In genomic region chr2:166112193-166112605, GRCh38 we compare ENCODE assay signal across 23 cellular contexts. TPM values are rescaled to one million over a fixed set of nuclear protein-coding genes. Genes with fewer than 3 reads are reported as not detected.
DNase-seq lines count a peak whose midpoint lies in the region; ATAC-seq and TF ChIP-seq lines count a peak whose summit lies in the region.
"Had no signal": no experiment of that assay in that cellular context is flagged by ENCODE, and none has a peak within 500 bp of the region (broad histone marks: within the 10 kb centered on the region; RNA-seq: fewer than 3 reads in every experiment).

No MANE protein-coding gene starts in this region.

- H3K9me3 ChIP-seq in GM23248 (ENCODE audit: low read depth) (no peaks in the 10 kb centered on the region), RWPE2 (ENCODE audit: severe bottlenecking) (no peaks in the 10 kb centered on the region), Karpas-422 (ENCODE audit: low read length) (no peaks in the 10 kb centered on the region), stomach (no peaks in the 10 kb centered on the region)
- H3K9me3 ChIP-seq: adrenal gland, mucosa of descending colon had no signal

- no peak for TF ChIP-seq EP300 in stomach (IDR thresholded peaks at IDR 0.05)

- ATAC-seq in activated CD4-positive, CD25-positive, alpha-beta regulatory T cell treated with anti-CD3 and anti-CD28 coated beads, Interleukin-2, amount 50 U/mL, for 24 hours, result peak; percentile 62 to 71
- ATAC-seq in RWPE2 (ENCODE audit: low read depth) (peak; percentile 87), GM21723 (IDR thresholded peaks at IDR 0.05; ENCODE audit: unreplicated experiment) (no peak)
- ATAC-seq: mucosa of descending colon had no signal

- no peak for DNase-seq in activated CD4-positive, CD25-positive, alpha-beta regulatory T cell treated with anti-CD3 and anti-CD28 coated beads, Interleukin-2, amount 50 U/mL, for 72 hours
- peak; percentile 17 for DNase-seq in GM23248
- DNase-seq in RWPE2 (ENCODE audit: low spot score), result no peak
- peak; percentile 57 for DNase-seq in fibroblast of mammary gland (ENCODE audit: low read depth)
- no peak for DNase-seq in Karpas-422
- no peak for DNase-seq in stomach
- DNase-seq: activated CD4-positive, alpha-beta T cell treated with anti-CD3 and anti-CD28 coated beads, Interleukin-2, amount 50 U/mL, for 48 hours; adrenal gland; AML-193; dermis blood vessel endothelial cell; DMS79 treated with DMSO at 0.1 percent for 48 hours; mucosa of descending colon; NCI-H1436 treated with DMSO at 0.1 percent for 48 hours; NCI-H82; OCI-M1; SIG-M5; stimulated activated CD4-positive, alpha-beta T cell treated with anti-CD3 and anti-CD28 coated beads, Interleukin-2, amount 100 ng/mL, for 24 hours had no signal

- H3F3A ChIP-seq in GM23248 (ENCODE audit: insufficient read depth), result no peaks in the 10 kb centered on the region

- H3K36me3 ChIP-seq in GM23248 (ENCODE audit: low read depth) (no peaks in the 10 kb centered on the region), RWPE2 (ENCODE audit: low read depth) (no peaks in the 10 kb centered on the region), Karpas-422 (ENCODE audit: insufficient read depth, low read length) (no peaks in the 10 kb centered on the region), stomach (no peaks in the 10 kb centered on the region)
- H3K36me3 ChIP-seq: adrenal gland had no signal

- H3K4me1 ChIP-seq in GM23248 (ENCODE audit: insufficient read depth), result no peaks in the 10 kb centered on the region
- H3K4me1 ChIP-seq in RWPE2 (ENCODE audit: insufficient read depth, poor library complexity, severe bottlenecking), result peaks cover 3% of the 10 kb centered on the region
- H3K4me1 ChIP-seq in Karpas-422 (ENCODE audit: low read length), result no peaks in the 10 kb centered on the region
- no peaks in the 10 kb centered on the region for H3K4me1 ChIP-seq in stomach
- H3K4me1 ChIP-seq: adrenal gland had no signal

- no peaks in the 10 kb centered on the region for H3K27me3 ChIP-seq in GM23248 (replicated peaks; ENCODE audit: insufficient read depth)
- H3K27me3 ChIP-seq in RWPE2 (ENCODE audit: insufficient read depth, poor library complexity, severe bottlenecking), result no peaks in the 10 kb centered on the region
- no peaks in the 10 kb centered on the region for H3K27me3 ChIP-seq in Karpas-422 (ENCODE audit: low read length)
- H3K27me3 ChIP-seq in stomach, result no peaks in the 10 kb centered on the region
- H3K27me3 ChIP-seq: adrenal gland had no signal

- TF ChIP-seq POLR2A in stomach (IDR thresholded peaks at IDR 0.05), result no peak

- H3K79me2 ChIP-seq in GM23248 (ENCODE audit: insufficient read depth) (no peaks in the 10 kb centered on the region), Karpas-422 (ENCODE audit: low read length) (no peaks in the 10 kb centered on the region)

- H3K27ac ChIP-seq in GM23248 (no peak overlapping the region), RWPE2 (ENCODE audit: poor library complexity, severe bottlenecking) (no peak overlapping the region), Karpas-422 (ENCODE audit: low read length) (no peak overlapping the region), stomach (no peak overlapping the region)
- H3K27ac ChIP-seq: 22Rv1, adrenal gland had no signal

- H4K20me1 ChIP-seq in GM23248 (ENCODE audit: insufficient read depth) (no peaks in the 10 kb centered on the region), Karpas-422 (ENCODE audit: insufficient read depth, low read depth, low read length) (no peaks in the 10 kb centered on the region)

- intact Hi-C loops in stomach (cut with DNase I; ENCODE audit: low total_unique reads), result no loop called here

- WGBS in GM23248 (ENCODE audit: low coverage in 1 of 2, low lambda C conversion rate in 2 of 2, missing lambda C conversion rate in 2 of 2), 2 experiments, result 88 to 89% methylated on average over 1 of the region's 1 CpG
- WGBS in stomach, 5 donors, result 69 to 87% (median 86%) methylated on average over 1 of the region's 1 CpG

- no peak overlapping the region for H3K4me2 ChIP-seq in GM23248 (ENCODE audit: unreplicated experiment)
- H3K4me2 ChIP-seq in Karpas-422 (ENCODE audit: low read depth, low read length, poor library complexity, severe bottlenecking), result no peak overlapping the region

- no peak overlapping the region for H2AFZ ChIP-seq in GM23248
- H2AFZ ChIP-seq in Karpas-422 (ENCODE audit: low read length), result no peak overlapping the region

- H3K9me2 ChIP-seq in GM23248 (ENCODE audit: insufficient read depth) (no peaks in the 10 kb centered on the region), Karpas-422 (replicated peaks; ENCODE audit: insufficient read depth, low read length) (no peaks in the 10 kb centered on the region)

- H3K4me3 ChIP-seq in GM23248, result no peak overlapping the region
- H3K4me3 ChIP-seq in RWPE2 (ENCODE audit: severe bottlenecking), result no peak overlapping the region
- H3K4me3 ChIP-seq in fibroblast of mammary gland (ENCODE audit: control insufficient read depth, low read depth, low read length), result no peak overlapping the region
- no peak overlapping the region for H3K4me3 ChIP-seq in Karpas-422 (ENCODE audit: low read length)
- H3K4me3 ChIP-seq in stomach, result no peak overlapping the region
- H3K4me3 ChIP-seq: adrenal gland, mucosa of descending colon had no signal

- no peak for TF ChIP-seq CTCF in RWPE2 (IDR thresholded peaks at IDR 0.05; ENCODE audit: poor library complexity, severe bottlenecking)
- no peak for TF ChIP-seq CTCF in fibroblast of mammary gland (conservative IDR thresholded peaks at IDR 0.05; ENCODE audit: control insufficient read depth, insufficient read depth, low read depth, low read length)
- no peak for TF ChIP-seq CTCF in stomach (IDR thresholded peaks at IDR 0.05)

- no peak overlapping the region for H3K9ac ChIP-seq in GM23248
- no peak overlapping the region for H3K9ac ChIP-seq in Karpas-422 (ENCODE audit: low read length)

- in situ Hi-C loops in GM23248 (cut with MboI), result no loop called here

RNA-seq across cellular contexts. Expression of gene SCN1A, which starts 15.6 kb away (rescaled TPM):
- 0.13 TPM in 1 of 2 replicates, not detected in the other for total RNA-seq in GM23248 (2014; rRNA removed; shearing (Covaris generic))
- polyA plus RNA-seq in GM23248 (2016; fragmentation: Nextera tagmentation; extraction: Ambion mirVana), result 0.08 TPM in 1 of 2 replicates, not detected in the other
- not detected in 2 replicates for total RNA-seq in Karpas-422 (2014; rRNA removed; shearing (Covaris generic); ENCODE audit: low replicate concordance)
- 1 to 10 TPM in 1 of 5 donors, under 1 TPM in 1, not detected in 3; under 0.01 to 1.5 TPM for total RNA-seq in stomach
- polyA plus RNA-seq in stomach, result not detected
- total RNA-seq: activated T-helper 2 cell treated with anti-CD3 and anti-CD28 coated beads, Interferon-gamma antibody, Interleukin-2, Interleukin-4, amounts not matched to agents 10 μg/mL and 5 μg/mL and 100 μg/mL, durations not matched to agents 14 hours and 24 hours and 36 hours; dermis blood vessel endothelial cell; fibroblast of villous mesenchyme; liver had no signal

Comparison
In these comparisons a context has a peak if more than half of its experiments do, and no peak if none do; other contexts are left out.
1. DNase-seq: peak in GM23248 (single experiment) and fibroblast of mammary gland (single experiment); none in activated CD4-positive, CD25-positive, alpha-beta regulatory T cell treated with anti-CD3 and anti-CD28 coated beads, Interleukin-2, amount 50 U/mL, for 72 hours (single experiment), RWPE2 (single experiment), Karpas-422 (single experiment) and stomach (single experiment).